In genomic region chr14:77457522-77458248, GRCh38 we compare ENCODE assay signal across 8 cellular contexts. TPM values are rescaled to one million over a fixed set of nuclear protein-coding genes. Genes with fewer than 3 reads are reported as not detected.
A peak's percentile ranks its signal among the peaks of the same experiment; 100 is the strongest.
DNase-seq lines count a peak whose midpoint lies in the region; ATAC-seq, FAIRE-seq and TF ChIP-seq lines count a peak whose summit lies in the region.

TSS of gene AHSA1 (plus strand) at chr14:77458093. CDS start at chr14:77458190, 97 bp downstream.
TSS of gene VIPAS39 (minus strand) at chr14:77457601. CDS start at chr14:77454102, 3,499 bp downstream.

- H3K27me3 Mint-ChIP-seq in natural killer cell treated with Interleukin-12 subunit alpha and Interleukin-12 subunit beta and Interleukin-15 and Interleukin-18, amount 100 ng/mL, for 72 hours: no peaks in the 10 kb centered on the region

- peaks cover 26% of the 10 kb centered on the region for H3K4me1 ChIP-seq in Loucy (ENCODE audit: insufficient read depth, low read length, poor library complexity, severe bottlenecking)

- H3K4me3 ChIP-seq in Loucy (ENCODE audit: low read length, poor library complexity, severe bottlenecking) (peak within 1 kb of the TSS; percentile 94), fibroblast of pulmonary artery (replicated peaks; ENCODE audit: low read depth, low read length) (peak within 1 kb of the TSS; percentile 96)

- no peak for TF ChIP-seq CTCF in Loucy (conservative IDR thresholded peaks at IDR 0.05; ENCODE audit: low read length)
- no peak for TF ChIP-seq CTCF in fibroblast of pulmonary artery (IDR thresholded peaks at IDR 0.05; ENCODE audit: low read length, missing control alignments)

- peak within 1 kb of the TSS; percentile 99 for H2AFZ ChIP-seq in Loucy (ENCODE audit: low read length)

- H3K4me3 Mint-ChIP-seq in natural killer cell treated with Interleukin-12 subunit alpha and Interleukin-12 subunit beta and Interleukin-15 and Interleukin-18, amount 100 ng/mL, for 72 hours: peak within 1 kb of the TSS; percentile 100

- H3K36me3 Mint-ChIP-seq in natural killer cell treated with Interleukin-12 subunit alpha and Interleukin-12 subunit beta and Interleukin-15 and Interleukin-18, amount 100 ng/mL, for 72 hours: peaks cover 42% of the 10 kb centered on the region

- H3K4me1 Mint-ChIP-seq in natural killer cell treated with Interleukin-12 subunit alpha and Interleukin-12 subunit beta and Interleukin-15 and Interleukin-18, amount 100 ng/mL, for 72 hours (ENCODE audit: low read depth in 2 of 2): peaks cover 33 to 41% of the 10 kb centered on the region in 2 donors

- H3K9me3 ChIP-seq in Loucy (ENCODE audit: insufficient read depth, low read depth, low read length): no peaks in the 10 kb centered on the region

- H3K9me2 ChIP-seq in Loucy (replicated peaks; ENCODE audit: low read depth, low read length): no peaks in the 10 kb centered on the region

- peak within 1 kb of the TSS; percentile 86 for H3K9ac ChIP-seq in Loucy (ENCODE audit: low read depth, low read length, poor library complexity, severe bottlenecking)

- DNase-seq in EL (peak; percentile 100), H54 (ENCODE audit: insufficient read length, low spot score) (peak; percentile 59), fibroblast of pulmonary artery (ENCODE audit: low read depth) (peak; percentile 100)
- DNase-seq in activated T-helper 9 cell treated with anti-CD3 and anti-CD28 coated beads, Interleukin-2, amount 50 U/mL, for 16 hours (ENCODE audit: low read depth): peak; percentile 90
- DNase-seq in natural killer cell treated with Interleukin-12 subunit alpha and Interleukin-12 subunit beta and Interleukin-15 and Interleukin-18, amount 100 ng/mL, for 72 hours (ENCODE audit: low spot score): peak; percentile 97
- peak; percentile 90 for DNase-seq in stimulated activated naive CD8-positive, alpha-beta T cell treated with anti-CD3 and anti-CD28 coated beads, Interleukin-15, Interleukin-2, amounts not matched to agents 100 U/mL and 50 U/mL, for 24 hours

- H3K79me2 ChIP-seq in Loucy (ENCODE audit: insufficient read depth, low read length): peaks cover 68% of the 10 kb centered on the region

- H3K36me3 ChIP-seq in Loucy (ENCODE audit: insufficient read depth, low read length): peaks cover 27% of the 10 kb centered on the region; the same call in 1 of the 2 replicates

- H3K27ac Mint-ChIP-seq in natural killer cell treated with Interleukin-12 subunit alpha and Interleukin-12 subunit beta and Interleukin-15 and Interleukin-18, amount 100 ng/mL, for 72 hours: peak within 1 kb of the TSS; percentile 98

- peaks cover 32% of the 10 kb centered on the region for H4K20me1 ChIP-seq in Loucy (ENCODE audit: insufficient read depth, low read length, poor library complexity, severe bottlenecking)

- FAIRE-seq in H54 (lab: Jason Lieb, UNC): peak; percentile 99

- H3K4me2 ChIP-seq in Loucy (ENCODE audit: low read depth, low read length, poor library complexity, severe bottlenecking): peak within 1 kb of the TSS; percentile 97

- H3K27me3 ChIP-seq in Loucy (ENCODE audit: insufficient read depth, low read length, poor library complexity, severe bottlenecking): no peaks in the 10 kb centered on the region

- TF ChIP-seq POLR2A in H54 (IDR thresholded peaks at IDR 0.05; ENCODE audit: low read depth, low read length) (peak; percentile 87), Raji (IDR thresholded peaks at IDR 0.05; ENCODE audit: insufficient read depth, low read depth, low read length) (peak; percentile 88)

- no peaks in the 10 kb centered on the region for H3K9me3 Mint-ChIP-seq in natural killer cell treated with Interleukin-12 subunit alpha and Interleukin-12 subunit beta and Interleukin-15 and Interleukin-18, amount 100 ng/mL, for 72 hours

- ATAC-seq in natural killer cell treated with Interleukin-12 subunit alpha and Interleukin-12 subunit beta and Interleukin-15 and Interleukin-18, amount 100 ng/mL, for 72 hours: peak; percentile 98
- ATAC-seq in stimulated activated naive CD8-positive, alpha-beta T cell treated with anti-CD3 and anti-CD28 coated beads, Interleukin-15, Interleukin-2, amounts not matched to agents 100 U/mL and 50 U/mL, for 24 hours: peak; percentile 96

- H3F3A ChIP-seq in Loucy (ENCODE audit: low read depth): no peaks in the 10 kb centered on the region

RNA-seq across cellular contexts. Expression of gene AHSA1, which starts in this region (rescaled TPM):
- 100 to 1,000 TPM; 214 to 245 TPM for total RNA-seq in natural killer cell treated with Interleukin-12 subunit alpha and Interleukin-12 subunit beta and Interleukin-15 and Interleukin-18, amount 100 ng/mL, for 72 hours

RNA-seq across cellular contexts. Expression of gene VIPAS39, which starts in this region (rescaled TPM):
- 10 to 100 TPM; 19.0 to 22.0 TPM for total RNA-seq in natural killer cell treated with Interleukin-12 subunit alpha and Interleukin-12 subunit beta and Interleukin-15 and Interleukin-18, amount 100 ng/mL, for 72 hours

Comparison
In these comparisons a context has a peak if more than half of its experiments do, and no peak if none do; other contexts are left out.
1. Peak in every context shown above with its lines: DNase-seq, ATAC-seq and H3K4me3 ChIP-seq.